8 cellular contexts compared by ENCODE assay signal in genomic region chr6:52595000-52595795, GRCh38. TPM values are rescaled to one million over a fixed set of nuclear protein-coding genes. Genes with fewer than 3 reads are reported as not detected.
DNase-seq lines count a peak whose midpoint lies in the region; ATAC-seq, FAIRE-seq and TF ChIP-seq lines count a peak whose summit lies in the region.

No MANE protein-coding gene starts in this region.

- no peaks in the 10 kb centered on the region for H3K9me3 ChIP-seq in H1 (ENCODE audit: insufficient read depth in 2 of 2, low read depth in 1 of 2, low read length in 1 of 2)

- peaks cover 72% of the 10 kb centered on the region for H3K4me1 Mint-ChIP-seq in nephron

- no peak overlapping the region for H2AK5ac ChIP-seq in H1 (ENCODE audit: low read depth, low read length)

- H3K4me1 ChIP-seq in H1 (replicated peaks in 1 of 4; ENCODE audit: control insufficient read depth in 3 of 4, insufficient read depth in 4 of 4, low read length in 3 of 4): peaks cover 0 to 6% (median 3%) of the 10 kb centered on the region in 4 experiments; a peak in 6 of 7 replicates

- 69% methylated on average over 7 of the region's 7 CpGs; no CpG with 5 or more reads in 1 of the 2 experiments for WGBS in H1 (ENCODE audit: extremely low coverage in 1 of 2, insufficient coverage in 1 of 2, insufficient read length in 1 of 2, insufficient replicate concordance in 2 of 2, low coverage in 1 of 2, low lambda C conversion rate in 2 of 2, missing lambda C conversion rate in 1 of 2), 2 experiments

- no peak for FAIRE-seq in H1 (lab: Jason Lieb, UNC)

- peak; percentile 64 for DNase-seq in AG09319 (ENCODE audit: extremely low read depth, low read depth)
- peak; percentile 61 to 69 for DNase-seq in NOMO-1 (lab: John Stamatoyannopoulos, UW; ENCODE audit: unreplicated experiment in 2 of 2)
- DNase-seq in H1 (ENCODE audit: low read depth in 1 of 2, low spot score in 2 of 2): no peak
- DNase-seq in OCI-M2 (lab: John Stamatoyannopoulos, UW; ENCODE audit: unreplicated experiment): no peak
- DNase-seq in hippocampal formation (lab: John Stamatoyannopoulos, UW): no peak

- no peak overlapping the region for H2BK120ac ChIP-seq in H1 (replicated peaks; ENCODE audit: low read depth, low read length)

- peak overlapping the region; percentile 95 to 98 (median 97) for H3K27ac Mint-ChIP-seq in nephron

- no peak overlapping the region for H4K5ac ChIP-seq in H1 (ENCODE audit: insufficient read length, low read depth, low read length)

- H3K18ac ChIP-seq in H1 (ENCODE audit: extremely low read depth, low read length): no peak overlapping the region

- H3K36me3 ChIP-seq in H1 (ENCODE audit: control insufficient read depth in 2 of 4, insufficient read depth in 4 of 4, low read length in 3 of 4): no peaks in the 10 kb centered on the region

- no peak overlapping the region for H2BK12ac ChIP-seq in H1 (ENCODE audit: low read depth, low read length)

- H3K4ac ChIP-seq in H1 (replicated peaks; ENCODE audit: insufficient read length, low read depth, low read length): no peak overlapping the region

- H4K20me1 ChIP-seq in H1 (replicated peaks in 1 of 2; ENCODE audit: control insufficient read depth in 1 of 2, insufficient read depth in 2 of 2, low read length in 2 of 2): no peaks in the 10 kb centered on the region

- no peak; a peak in 1 of 3 replicates for TF ChIP-seq EP300 in H1 (IDR thresholded peaks at IDR 0.05; ENCODE audit: borderline replicate concordance in 1 of 2, low read depth in 2 of 2, low read length in 2 of 2)

- TF ChIP-seq RAD21 in H1 (IDR thresholded peaks at IDR 0.05 in 1 of 2, conservative IDR thresholded peaks at IDR 0.05 in 1 of 2; ENCODE audit: low read depth in 2 of 2, low read length in 2 of 2): no peak

- H3K23ac ChIP-seq in H1 (ENCODE audit: insufficient read length): no peak overlapping the region

- no peak overlapping the region for H4K8ac ChIP-seq in H1 (ENCODE audit: extremely low read depth, insufficient read depth, low read length)

- ATAC-seq in GM18873 (IDR thresholded peaks at IDR 0.05; ENCODE audit: low FRiP score, unreplicated experiment): peak; percentile 82
- peak; percentile 71 for ATAC-seq in HG03045 (IDR thresholded peaks at IDR 0.05; ENCODE audit: unreplicated experiment)

- no peaks in the 10 kb centered on the region for H3K36me3 Mint-ChIP-seq in nephron (ENCODE audit: low read depth)

- peak overlapping the region; percentile 51 to 68 (median 55) for H3K4me3 Mint-ChIP-seq in nephron

- no peak overlapping the region for H3K4me2 ChIP-seq in H1 (ENCODE audit: insufficient read depth in 1 of 2, low read depth in 2 of 2, low read length in 2 of 2)

- H2BK5ac ChIP-seq in H1 (ENCODE audit: low read depth, low read length): no peak overlapping the region

- H3K56ac ChIP-seq in H1 (replicated peaks; ENCODE audit: insufficient read length, low read depth, low read length): no peak overlapping the region

- POLR2A ChIA-PET in H1 (lab: Charles Lee; ENCODE audit: partially characterized antibody): interaction anchor here (0.6 to 2.7 kb wide), 5 partner anchors 14 to 99 kb away, joined by 3 to 13 read pairs (median 3); partner anchors contain the start of gene TRAM2

- no peaks in the 10 kb centered on the region for H3K9me3 Mint-ChIP-seq in nephron

- H2BK20ac ChIP-seq in H1 (ENCODE audit: low read length): no peak overlapping the region

- no peak overlapping the region for H3K9ac ChIP-seq in H1 (replicated peaks in 1 of 4; ENCODE audit: extremely low read depth in 1 of 4, low read depth in 3 of 4, low read length in 3 of 4)

- H3K27me3 ChIP-seq in H1 (replicated peaks in 1 of 4; ENCODE audit: control insufficient read depth in 3 of 4, extremely low read depth in 1 of 4, insufficient read depth in 3 of 4, low read length in 3 of 4): no peaks in the 10 kb centered on the region; a peak in 1 of 7 replicates

- H3K79me1 ChIP-seq in H1 (ENCODE audit: low read depth, low read length): no peaks in the 10 kb centered on the region

- CTCF ChIA-PET in H1 (lab: Charles Lee; ENCODE audit: partially characterized antibody): interaction anchor here (0.9 to 6.8 kb wide), 19 partner anchors 10 to 309 kb away, joined by 3 to 85 read pairs (median 5); partner anchors contain the start of genes EFHC1 and TRAM2

- no peak overlapping the region for H3K4me3 ChIP-seq in H1 (ENCODE audit: extremely low read depth in 1 of 4, insufficient read depth in 2 of 4, low read depth in 3 of 4, low read length in 4 of 4)

- no peaks in the 10 kb centered on the region for H3K27me3 Mint-ChIP-seq in nephron (ENCODE audit: low read depth)

- no peak overlapping the region for H3K27ac ChIP-seq in H1 (ENCODE audit: low read depth, low read length)

- no peak overlapping the region for H3K14ac ChIP-seq in H1 (ENCODE audit: insufficient read length)

- H2BK15ac ChIP-seq in H1 (ENCODE audit: low read length): no peak overlapping the region

- no peak for TF ChIP-seq CTCF in AG09319 (IDR thresholded peaks at IDR 0.05; ENCODE audit: low read depth, low read length)
- TF ChIP-seq CTCF in H1 (IDR thresholded peaks at IDR 0.05; ENCODE audit: control extremely low read depth in 1 of 3, insufficient read depth in 1 of 3, low read depth in 1 of 3, low read length in 3 of 3): no peak
- TF ChIP-seq CTCF in nephron (IDR thresholded peaks at IDR 0.05; ENCODE audit: unreplicated experiment in 3 of 3): no peak

- H3K79me2 ChIP-seq in H1 (ENCODE audit: control insufficient read depth in 1 of 2, insufficient read depth in 2 of 2, low read length in 2 of 2): no peaks in the 10 kb centered on the region

- peak in 1 of 2 experiments; percentile 45; a peak in 1 of 3 replicates for TF ChIP-seq POLR2A in H1 (IDR thresholded peaks at IDR 0.05; ENCODE audit: control extremely low read depth in 1 of 2, low read depth in 2 of 2, low read length in 2 of 2)

- H4K91ac ChIP-seq in H1 (replicated peaks; ENCODE audit: insufficient read length, low read length): no peak overlapping the region

- peak overlapping the region; percentile 49 for H2AFZ ChIP-seq in H1 (ENCODE audit: low read length)

- H3K23me2 ChIP-seq in H1 (ENCODE audit: low read depth, low read length): no peaks in the 10 kb centered on the region

TF ChIP-seq in H1, 55 proteins besides CTCF, POLR2A, EP300 and RAD21 (continues in another document):
- peak; percentile 23; the same call in 1 of the 2 replicates for TF ChIP-seq TAF1 (IDR thresholded peaks at IDR 0.05; ENCODE audit: low read depth, low read length)

RNA-seq across cellular contexts. Expression of gene TRAM2, which starts 18.3 kb away (rescaled TPM):
- 21.4 and 21.6 TPM in 2 replicates for total RNA-seq in H1 (2021; fragmentation: NEBNext Ultra II Directional; extraction: Animal tissue kit (Norgen Biotek cat#: 25700))
- 8.5 and 9.0 TPM in 2 replicates for polyA plus RNA-seq in H1 (2011; rRNA removed)
- polyA plus RNA-seq in H1 (2011; cell fraction: cytosol; rRNA removed): 8.6 TPM
- polyA plus RNA-seq in H1 (2011; cell fraction: nucleus; rRNA removed): 10.0 TPM
- polyA plus RNA-seq in H1 (2012, experiment 1 of 2): 8.3 to 11.6 TPM (median 10.6 TPM) in 4 replicates
- polyA plus RNA-seq in H1 (2012, experiment 2 of 2): 4.8 TPM
- polyA plus RNA-seq in H1 (2013, experiment 1 of 2): 18.2 TPM
- polyA plus RNA-seq in H1 (2013, experiment 2 of 2): 21.0 TPM
- 15.8 and 16.0 TPM in 2 replicates for polyA minus RNA-seq in H1 (2011; rRNA and poly(A)+ RNA removed)
- polyA minus RNA-seq in H1 (2011; cell fraction: cytosol; rRNA and poly(A)+ RNA removed): 10.1 TPM
- 12.7 TPM for polyA minus RNA-seq in H1 (2011; cell fraction: nucleus; rRNA and poly(A)+ RNA removed)

Comparison
In these comparisons a context has a peak if more than half of its experiments do, and no peak if none do; other contexts are left out.
1. DNase-seq: peak in AG09319 (single experiment) and NOMO-1 (2 of 2); none in H1 (0 of 2), OCI-M2 (single experiment) and hippocampal formation (0 of 2).